In genomic region chr5:158538506-158539074, GRCh38 we compare ENCODE assay signal across 13 cellular contexts.
A peak's percentile ranks its signal among the peaks of the same experiment; 100 is the strongest.
DNase-seq lines count a peak whose midpoint lies in the region; ATAC-seq lines count a peak whose summit lies in the region.
"Had no signal": no experiment of that assay in that cellular context is flagged by ENCODE, and none has a peak within 500 bp of the region (broad histone marks: within the 10 kb centered on the region; RNA-seq: fewer than 3 reads in every experiment).

No MANE protein-coding gene starts in this region.

- no peak overlapping the region for H3K9ac ChIP-seq in Karpas-422 (ENCODE audit: low read length)

- POLR2A ChIA-PET in naive thymus-derived CD4-positive, alpha-beta T cell (lab: Charles Lee), result no interaction called here

- H3K36me3 ChIP-seq in Karpas-422 (ENCODE audit: insufficient read depth, low read length), result no peaks in the 10 kb centered on the region
- no peaks in the 10 kb centered on the region for H3K36me3 ChIP-seq in naive thymus-derived CD4-positive, alpha-beta T cell (ENCODE audit: control insufficient read depth in 2 of 3, insufficient read depth in 3 of 3, low read length in 3 of 3)

- H3K79me2 ChIP-seq in Karpas-422 (ENCODE audit: low read length), result no peaks in the 10 kb centered on the region

- H3K27me3 Mint-ChIP-seq in naive thymus-derived CD4-positive, alpha-beta T cell, result peaks cover 0 to 13% (median 0%) of the 10 kb centered on the region in 5 donors
- H3K27me3 Mint-ChIP-seq: activated CD4-positive, alpha-beta T cell treated with anti-CD3 and anti-CD28 coated beads for 36 hours had no signal

- H3K4me1 Mint-ChIP-seq in naive thymus-derived CD4-positive, alpha-beta T cell, result peaks cover 4 to 38% (median 18%) of the 10 kb centered on the region in 7 donors

- H3K4me3 ChIP-seq in Karpas-422 (ENCODE audit: low read length), result no peak overlapping the region
- H3K4me3 ChIP-seq in naive thymus-derived CD4-positive, alpha-beta T cell (ENCODE audit: low read length), result no peak overlapping the region
- H3K4me3 ChIP-seq: dorsolateral prefrontal cortex, skin epidermis had no signal

- H3K36me3 Mint-ChIP-seq in naive thymus-derived CD4-positive, alpha-beta T cell, result no peaks in the 10 kb centered on the region

- CTCF ChIA-PET in naive thymus-derived CD4-positive, alpha-beta T cell (lab: Charles Lee), result no interaction called here

- H4K20me1 ChIP-seq in Karpas-422 (ENCODE audit: insufficient read depth, low read depth, low read length), result no peaks in the 10 kb centered on the region

- H3K9me3 Mint-ChIP-seq in naive thymus-derived CD4-positive, alpha-beta T cell, result no peaks in the 10 kb centered on the region

- no peaks in the 10 kb centered on the region for H3K9me2 ChIP-seq in Karpas-422 (replicated peaks; ENCODE audit: insufficient read depth, low read length)

- no peaks in the 10 kb centered on the region for H3K27me3 ChIP-seq in Karpas-422 (ENCODE audit: low read length)
- H3K27me3 ChIP-seq in naive thymus-derived CD4-positive, alpha-beta T cell (ENCODE audit: control insufficient read depth in 2 of 2, insufficient read depth in 2 of 2, low read length in 2 of 2), result no peaks in the 10 kb centered on the region

- H3K27ac ChIP-seq in Karpas-422 (ENCODE audit: low read length), result no peak overlapping the region
- H3K27ac ChIP-seq in naive thymus-derived CD4-positive, alpha-beta T cell (ENCODE audit: low read depth, low read length), result no peak overlapping the region
- H3K27ac ChIP-seq: dorsolateral prefrontal cortex, skin epidermis had no signal

- H3K4me3 Mint-ChIP-seq in naive thymus-derived CD4-positive, alpha-beta T cell, result no peak overlapping the region
- H3K4me3 Mint-ChIP-seq: activated CD4-positive, alpha-beta T cell treated with anti-CD3 and anti-CD28 coated beads for 36 hours had no signal

- no peaks in the 10 kb centered on the region for H3K4me1 ChIP-seq in Karpas-422 (ENCODE audit: low read length)
- peaks cover 0 to 7% of the 10 kb centered on the region in 2 donors for H3K4me1 ChIP-seq in naive thymus-derived CD4-positive, alpha-beta T cell (ENCODE audit: control insufficient read depth in 2 of 2, insufficient read depth in 2 of 2, low read length in 2 of 2)

- H2AFZ ChIP-seq in Karpas-422 (ENCODE audit: low read length), result no peak overlapping the region

- intact Hi-C loops in naive thymus-derived CD4-positive, alpha-beta T cell (cut with micrococcal nuclease), result no loop called here

- ATAC-seq in GM18511 (IDR thresholded peaks at IDR 0.05; ENCODE audit: unreplicated experiment) (peak; percentile 80), GM21723 (IDR thresholded peaks at IDR 0.05; ENCODE audit: unreplicated experiment) (peak; percentile 73), HG03460 (IDR thresholded peaks at IDR 0.05; ENCODE audit: unreplicated experiment) (peak; percentile 60)
- no peak for ATAC-seq in naive thymus-derived CD4-positive, alpha-beta T cell
- ATAC-seq: activated CD4-positive, alpha-beta T cell treated with anti-CD3 and anti-CD28 coated beads for 36 hours; Panc1 had no signal

- no peak overlapping the region for H3K27ac Mint-ChIP-seq in naive thymus-derived CD4-positive, alpha-beta T cell
- H3K27ac Mint-ChIP-seq: activated CD4-positive, alpha-beta T cell treated with anti-CD3 and anti-CD28 coated beads for 36 hours had no signal

- DNase-seq in iPS-NIHi7 (ENCODE audit: extremely low spot score) (peak; percentile 57), Karpas-422 (no peak), GM03348 (ENCODE audit: low spot score) (no peak), COR-L47 (lab: John Stamatoyannopoulos, UW) (no peak)
- DNase-seq in naive thymus-derived CD4-positive, alpha-beta T cell, result no peak
- DNase-seq: activated CD4-positive, alpha-beta T cell treated with anti-CD3 and anti-CD28 coated beads for 36 hours; dorsolateral prefrontal cortex; NCI-H1048 had no signal

- no peak overlapping the region for H3K4me2 ChIP-seq in Karpas-422 (ENCODE audit: low read depth, low read length, poor library complexity, severe bottlenecking)

- no peaks in the 10 kb centered on the region for H3K9me3 ChIP-seq in Karpas-422 (ENCODE audit: low read length)
- H3K9me3 ChIP-seq in naive thymus-derived CD4-positive, alpha-beta T cell (ENCODE audit: control insufficient read depth in 2 of 3, low read length in 3 of 3), result no peaks in the 10 kb centered on the region
